12 cellular contexts compared by ENCODE assay signal in genomic region chr11:35112056-35112845, GRCh38. TPM values are rescaled to one million over a fixed set of nuclear protein-coding genes. Genes with fewer than 3 reads are reported as not detected.
DNase-seq lines count a peak whose midpoint lies in the region; ATAC-seq and TF ChIP-seq lines count a peak whose summit lies in the region.
"Had no signal": no experiment of that assay in that cellular context is flagged by ENCODE, and none has a peak within 500 bp of the region (broad histone marks: within the 10 kb centered on the region; RNA-seq: fewer than 3 reads in every experiment).

No MANE protein-coding gene starts in this region.

- peak overlapping the region; percentile 58 for H2BK120ac ChIP-seq in mesenchymal stem cell (ENCODE audit: low read depth, low read length)
- H2BK120ac ChIP-seq in H9 (ENCODE audit: low read depth, low read length, poor library complexity, severe bottlenecking): no peak overlapping the region

- H2AK5ac ChIP-seq in mesenchymal stem cell (ENCODE audit: low read length, severe bottlenecking) (no peak overlapping the region), H9 (ENCODE audit: insufficient read length, low read length) (no peak overlapping the region)

- H3K56ac ChIP-seq in H9 (ENCODE audit: insufficient read length, low read depth, low read length): no peak overlapping the region

- no peaks in the 10 kb centered on the region for H3K36me3 Mint-ChIP-seq in activated T-helper 17 cell treated with anti-CD3 and anti-CD28 coated beads, Interleukin-2, amount 50 U/mL, for 72 hours (ENCODE audit: low read depth)
- peaks cover 2 to 7% (median 4%) of the 10 kb centered on the region in 3 experiments; a peak in 3 of 7 replicates for H3K36me3 Mint-ChIP-seq in H9 (ENCODE audit: insufficient read depth in 1 of 3, low read depth in 3 of 3)

- H3K9ac ChIP-seq in mesenchymal stem cell (ENCODE audit: low read length) (no peak overlapping the region), H9 (ENCODE audit: extremely low read depth, insufficient read length, low read length) (no peak overlapping the region)

- H3K79me1 ChIP-seq in mesenchymal stem cell (replicated peaks; ENCODE audit: low read length, poor library complexity, severe bottlenecking) (no peaks in the 10 kb centered on the region), H9 (ENCODE audit: insufficient read depth, low read depth, low read length, poor library complexity, severe bottlenecking) (no peaks in the 10 kb centered on the region)

- H3K4ac ChIP-seq in mesenchymal stem cell (ENCODE audit: low read depth in 1 of 2, low read length in 2 of 2) (peak overlapping the region; percentile 19 to 88), H9 (ENCODE audit: low read depth, low read length) (no peak overlapping the region)

- H4K20me1 ChIP-seq in H9 (ENCODE audit: control insufficient read depth, insufficient read depth, insufficient read length): no peaks in the 10 kb centered on the region

- DNase-seq in H4 (ENCODE audit: low spot score): peak; percentile 33
- peak; percentile 54 for DNase-seq in NCI-H187 treated with DMSO at 0.1 percent for 48 hours (lab: John Stamatoyannopoulos, UW)
- peak; percentile 69 for DNase-seq in mesenchymal stem cell
- no peak for DNase-seq in H9
- no peak for DNase-seq in NCI-H2081 treated with DMSO at 0.1 percent for 48 hours (lab: John Stamatoyannopoulos, UW)
- no peak for DNase-seq in activated naive CD4-positive, alpha-beta T cell (lab: John Stamatoyannopoulos, UW)
- DNase-seq: left ventricle myocardium superior, NCI-H774, SHP77 had no signal

- H3K14ac ChIP-seq in mesenchymal stem cell (ENCODE audit: low read length in 2 of 2) (no peak overlapping the region), H9 (ENCODE audit: insufficient read depth, low read length) (no peak overlapping the region)

- H3K18ac ChIP-seq in mesenchymal stem cell (ENCODE audit: low read depth in 1 of 2, low read length in 2 of 2) (peak overlapping the region; percentile 73 to 76), H9 (ENCODE audit: insufficient read length, low read depth, low read length) (no peak overlapping the region)

- H2BK12ac ChIP-seq in mesenchymal stem cell (ENCODE audit: low read length in 2 of 2) (peak overlapping the region; percentile 65 to 76), H9 (ENCODE audit: insufficient read length, low read depth, low read length) (no peak overlapping the region)

- H3K4me1 ChIP-seq in mesenchymal stem cell (ENCODE audit: control insufficient read depth, insufficient read depth, low read depth, low read length): peaks cover 8% of the 10 kb centered on the region
- no peaks in the 10 kb centered on the region for H3K4me1 ChIP-seq in H9 (ENCODE audit: insufficient read depth, low read length)

- no peak overlapping the region for H4K5ac ChIP-seq in H9 (ENCODE audit: insufficient read length, low read depth, low read length)

- no peak overlapping the region for H2BK15ac ChIP-seq in mesenchymal stem cell (ENCODE audit: low read depth, poor library complexity, severe bottlenecking)
- no peak overlapping the region for H2BK15ac ChIP-seq in H9 (ENCODE audit: low read depth, low read length)

- no peaks in the 10 kb centered on the region for H3K23me2 ChIP-seq in H9 (ENCODE audit: insufficient read length, low read depth, low read length, poor library complexity, severe bottlenecking)

- no peak overlapping the region for H3K27ac ChIP-seq in mesenchymal stem cell (ENCODE audit: low read length, poor library complexity, severe bottlenecking)
- no peak overlapping the region for H3K27ac ChIP-seq in H9 (ENCODE audit: insufficient read length, low read depth, low read length)

- no peak overlapping the region for H3K23ac ChIP-seq in mesenchymal stem cell (ENCODE audit: low read length in 2 of 2)
- no peak overlapping the region for H3K23ac ChIP-seq in H9 (ENCODE audit: insufficient read length, low read depth, low read length)

- no peak overlapping the region for H2BK5ac ChIP-seq in mesenchymal stem cell (ENCODE audit: low read depth, low read length, poor library complexity, severe bottlenecking)
- no peak overlapping the region for H2BK5ac ChIP-seq in H9 (ENCODE audit: insufficient read length, low read length)

- H3T11ph ChIP-seq in H9 (ENCODE audit: low read length): no peak overlapping the region

- peak overlapping the region; percentile 37 for H3K27ac Mint-ChIP-seq in activated T-helper 17 cell treated with anti-CD3 and anti-CD28 coated beads, Interleukin-2, amount 50 U/mL, for 72 hours
- H3K27ac Mint-ChIP-seq in H9: peak overlapping the region in 1 of 3 experiments; percentile 36; a peak in 1 of 7 replicates

- H3K27me3 ChIP-seq in mesenchymal stem cell (ENCODE audit: control insufficient read depth in 1 of 2, insufficient read depth in 1 of 2, low read length in 2 of 2) (no peaks in the 10 kb centered on the region), H9 (ENCODE audit: insufficient read depth, low read length) (no peaks in the 10 kb centered on the region)

- H2AFZ ChIP-seq in mesenchymal stem cell (ENCODE audit: low read depth, low read length): no peak overlapping the region
- H2AFZ ChIP-seq in H9 (ENCODE audit: low read length): no peak overlapping the region

- no peak overlapping the region for H3K4me2 ChIP-seq in mesenchymal stem cell (ENCODE audit: low read length, poor library complexity, severe bottlenecking)
- H3K4me2 ChIP-seq in H9 (ENCODE audit: insufficient read depth, insufficient read length, low read length): no peak overlapping the region

- H3K4me3 ChIP-seq in mesenchymal stem cell (ENCODE audit: insufficient read depth in 1 of 2, low read depth in 1 of 2, low read length in 2 of 2): no peak overlapping the region
- H3K4me3 ChIP-seq: HAP-1 had no signal

- no peaks in the 10 kb centered on the region for H3K9me3 Mint-ChIP-seq in activated T-helper 17 cell treated with anti-CD3 and anti-CD28 coated beads, Interleukin-2, amount 50 U/mL, for 72 hours
- peaks cover 5% of the 10 kb centered on the region in 2 experiments; a peak in 3 of 5 replicates for H3K9me3 Mint-ChIP-seq in H9

- H3K36me3 ChIP-seq in mesenchymal stem cell (ENCODE audit: control insufficient read depth in 1 of 2, insufficient read depth in 2 of 2, low read depth in 1 of 2, low read length in 2 of 2): no peaks in the 10 kb centered on the region
- H3K36me3 ChIP-seq: HAP-1 had no signal

- no peaks in the 10 kb centered on the region for H3K27me3 Mint-ChIP-seq in activated T-helper 17 cell treated with anti-CD3 and anti-CD28 coated beads, Interleukin-2, amount 50 U/mL, for 72 hours
- H3K27me3 Mint-ChIP-seq in H9 (ENCODE audit: low read depth): peaks cover 5% of the 10 kb centered on the region

- H4K8ac ChIP-seq in mesenchymal stem cell (ENCODE audit: low read length) (peak overlapping the region; percentile 59), H9 (replicated peaks; ENCODE audit: insufficient read length, low read depth, low read length) (no peak overlapping the region)

- WGBS in mesenchymal stem cell: 75% methylated on average over 11 of the region's 13 CpGs
- no CpG with 5 or more reads among the region's 13 CpGs for WGBS in H9 (ENCODE audit: extremely low coverage, insufficient read length, low lambda C conversion rate)

- no peak overlapping the region for H2BK20ac ChIP-seq in H9 (ENCODE audit: low read depth, low read length, poor library complexity, severe bottlenecking)

- H3K4me3 Mint-ChIP-seq in activated T-helper 17 cell treated with anti-CD3 and anti-CD28 coated beads, Interleukin-2, amount 50 U/mL, for 72 hours: no peak overlapping the region
- H3K4me3 Mint-ChIP-seq in H9: no peak overlapping the region

- H3K79me2 ChIP-seq in H9 (ENCODE audit: insufficient read depth, low read length): no peaks in the 10 kb centered on the region

- H3K9me3 ChIP-seq in mesenchymal stem cell (ENCODE audit: control insufficient read depth, low read length) (no peaks in the 10 kb centered on the region), H9 (ENCODE audit: control insufficient read depth, low read depth, low read length) (no peaks in the 10 kb centered on the region)
- H3K9me3 ChIP-seq: HAP-1 had no signal

- H4K91ac ChIP-seq in mesenchymal stem cell (ENCODE audit: low read length) (peak overlapping the region; percentile 44), H9 (ENCODE audit: insufficient read length, low read depth, low read length) (no peak overlapping the region)

- no peak for ATAC-seq in activated T-helper 17 cell treated with anti-CD3 and anti-CD28 coated beads, Interleukin-2, amount 50 U/mL, for 72 hours (replicated peaks)
- ATAC-seq: activated naive CD4-positive, alpha-beta T cell treated with anti-CD3 and anti-CD28 coated beads, Interleukin-2, amount 50 U/mL, for 72 hours had no signal

- no peak for TF ChIP-seq CTCF in H9 (conservative IDR thresholded peaks at IDR 0.05)

- peaks cover 29% of the 10 kb centered on the region for H3K4me1 Mint-ChIP-seq in activated T-helper 17 cell treated with anti-CD3 and anti-CD28 coated beads, Interleukin-2, amount 50 U/mL, for 72 hours
- no peaks in the 10 kb centered on the region; a peak in 1 of 4 replicates for H3K4me1 Mint-ChIP-seq in H9

RNA-seq across cellular contexts. Expression of gene CD44, which starts 26.7 kb away (rescaled TPM):
- 211 and 238 TPM in 2 replicates for total RNA-seq in H4 (2014; rRNA removed; shearing (Covaris generic))
- 100 to 1,000 TPM; 408 to 664 TPM for total RNA-seq in activated T-helper 17 cell treated with anti-CD3 and anti-CD28 coated beads, Interleukin-2, amount 50 U/mL, for 72 hours
- polyA plus RNA-seq in mesenchymal stem cell (2013, experiment 1 of 2): 1,373 TPM
- 1,315 TPM for polyA plus RNA-seq in mesenchymal stem cell (2013, experiment 2 of 2)
- total RNA-seq in H9 (2021): 5.2 and 6.1 TPM in 2 replicates

Comparison
In these comparisons a context has a peak if more than half of its experiments do, and no peak if none do; other contexts are left out.
1. DNase-seq: peak in H4 (single experiment), NCI-H187 treated with DMSO at 0.1 percent for 48 hours (single experiment) and mesenchymal stem cell (single experiment); none in H9 (single experiment), NCI-H2081 treated with DMSO at 0.1 percent for 48 hours (single experiment) and activated naive CD4-positive, alpha-beta T cell (0 of 4).
2. RNA of gene CD44, which starts 26.7 kb away (total RNA-seq): 408 to 664 TPM in activated T-helper 17 cell treated with anti-CD3 and anti-CD28 coated beads, Interleukin-2, amount 50 U/mL, for 72 hours and 211 to 238 TPM in H4; 5.2 to 6.1 TPM in H9; every median in the first group is over 10 times any median in the second.